ENCODE assay signal across 8 cellular contexts in the genomic region with DNA sequence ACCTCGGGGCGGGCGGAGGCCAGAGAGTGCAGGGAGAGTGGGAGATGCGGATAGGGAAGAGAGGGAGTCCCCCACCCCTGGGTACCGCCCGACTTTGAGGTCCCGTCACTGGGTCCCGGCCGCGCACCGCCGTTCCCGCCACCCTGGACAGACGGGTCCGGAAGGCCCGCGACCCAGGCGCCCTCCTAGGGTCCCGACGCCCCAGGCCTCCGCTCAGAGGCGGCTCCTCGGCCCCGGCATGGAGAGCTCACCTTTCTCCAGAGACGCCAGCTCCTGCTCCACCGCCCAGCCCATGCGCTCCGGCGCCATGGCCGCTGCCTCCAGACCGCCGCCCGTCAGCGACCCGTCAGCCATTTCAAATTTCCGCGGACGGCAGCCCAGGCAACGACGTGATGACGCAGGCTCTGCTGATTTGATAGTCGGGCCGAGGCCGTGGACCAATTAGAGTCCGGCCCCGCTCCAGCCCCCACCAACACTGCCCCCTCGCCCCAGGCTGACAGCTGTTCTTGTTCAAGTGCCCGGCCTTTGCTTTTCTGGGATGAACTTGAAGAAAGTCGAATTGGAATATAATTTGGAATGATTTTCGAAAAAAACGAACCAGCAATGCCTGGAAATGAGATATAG. TPM values are rescaled to one million over a fixed set of nuclear protein-coding genes. Genes with fewer than 3 reads are reported as not detected.
DNase-seq lines count a peak whose midpoint lies in the region; ATAC-seq and TF ChIP-seq lines count a peak whose summit lies in the region.

A gene with protein sequence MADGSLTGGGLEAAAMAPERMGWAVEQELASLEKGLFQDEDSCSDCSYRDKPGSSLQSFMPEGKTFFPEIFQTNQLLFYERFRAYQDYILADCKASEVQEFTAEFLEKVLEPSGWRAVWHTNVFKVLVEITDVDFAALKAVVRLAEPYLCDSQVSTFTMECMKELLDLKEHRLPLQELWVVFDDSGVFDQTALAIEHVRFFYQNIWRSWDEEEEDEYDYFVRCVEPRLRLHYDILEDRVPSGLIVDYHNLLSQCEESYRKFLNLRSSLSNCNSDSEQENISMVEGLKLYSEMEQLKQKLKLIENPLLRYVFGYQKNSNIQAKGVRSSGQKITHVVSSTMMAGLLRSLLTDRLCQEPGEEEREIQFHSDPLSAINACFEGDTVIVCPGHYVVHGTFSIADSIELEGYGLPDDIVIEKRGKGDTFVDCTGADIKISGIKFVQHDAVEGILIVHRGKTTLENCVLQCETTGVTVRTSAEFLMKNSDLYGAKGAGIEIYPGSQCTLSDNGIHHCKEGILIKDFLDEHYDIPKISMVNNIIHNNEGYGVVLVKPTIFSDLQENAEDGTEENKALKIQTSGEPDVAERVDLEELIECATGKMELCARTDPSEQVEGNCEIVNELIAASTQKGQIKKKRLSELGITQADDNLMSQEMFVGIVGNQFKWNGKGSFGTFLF (minus strand): TSS at position 374 of the 624 bp plus-strand sequence. CDS start 20 bp downstream, at position 354.

- intact Hi-C loops in activated B cell treated with CpG ODN at 0.5 μM for 24 hours (cut with micrococcal nuclease) = loop anchor here (2.0 to 5.0 kb wide), 3 partner anchors 68 to 1621 kb away; a partner anchor contains a TSS

- H3K27me3 ChIP-seq in kidney epithelial cell (ENCODE audit: control insufficient read depth, insufficient read depth, low read length) = no peaks in the 10 kb centered on the region

- CTCF ChIA-PET in activated B cell treated with CpG ODN at 0.5 μM for 24 hours (lab: Charles Lee) = no interaction called here

- no peaks in the 10 kb centered on the region for H3K36me3 Mint-ChIP-seq in activated B cell treated with CpG ODN at 0.5 μM for 24 hours (ENCODE audit: low read depth)
- peaks cover 8% of the 10 kb centered on the region for H3K36me3 Mint-ChIP-seq in central memory CD8-positive, alpha-beta T cell (ENCODE audit: insufficient read depth)

- no peaks in the 10 kb centered on the region for H3K9me3 Mint-ChIP-seq in activated B cell treated with CpG ODN at 0.5 μM for 24 hours
- H3K9me3 Mint-ChIP-seq in central memory CD8-positive, alpha-beta T cell = no peaks in the 10 kb centered on the region

- POLR2A ChIA-PET in activated B cell treated with CpG ODN at 0.5 μM for 24 hours (lab: Charles Lee) = no interaction called here

- peak within 1 kb of the TSS; percentile 84 for H3K4me3 ChIP-seq in kidney epithelial cell (ENCODE audit: low read depth, low read length)

- H3K4me3 Mint-ChIP-seq in activated B cell treated with CpG ODN at 0.5 μM for 24 hours = peak within 1 kb of the TSS; percentile 88
- H3K4me3 Mint-ChIP-seq in central memory CD8-positive, alpha-beta T cell = peak within 1 kb of the TSS; percentile 89

- TF ChIP-seq CTCF in activated B cell treated with CpG ODN at 0.5 μM for 24 hours (IDR thresholded peaks at IDR 0.05) (no peak), kidney epithelial cell (IDR thresholded peaks at IDR 0.05; ENCODE audit: insufficient read depth, low read length, poor library complexity, severe bottlenecking) (no peak)

- peaks cover 24% of the 10 kb centered on the region for H3K4me1 Mint-ChIP-seq in activated B cell treated with CpG ODN at 0.5 μM for 24 hours
- H3K4me1 Mint-ChIP-seq in central memory CD8-positive, alpha-beta T cell = peaks cover 19% of the 10 kb centered on the region

- ATAC-seq in GM18873 (IDR thresholded peaks at IDR 0.05; ENCODE audit: low FRiP score, unreplicated experiment) = peak; percentile 75
- peak; percentile 89 for ATAC-seq in HG03108 (IDR thresholded peaks at IDR 0.05; ENCODE audit: unreplicated experiment)
- peak; percentile 97 for ATAC-seq in activated B cell treated with CpG ODN at 0.5 μM for 24 hours (ENCODE audit: low read depth)
- ATAC-seq in central memory CD8-positive, alpha-beta T cell (replicated peaks; ENCODE audit: extremely low read depth, poor library complexity, severe bottlenecking) = peak; percentile 77

- peak within 1 kb of the TSS; percentile 37 for H3K27ac Mint-ChIP-seq in activated B cell treated with CpG ODN at 0.5 μM for 24 hours
- peak within 1 kb of the TSS; percentile 91 for H3K27ac Mint-ChIP-seq in central memory CD8-positive, alpha-beta T cell (ENCODE audit: low read depth)

- DNase-seq in AG08396 (ENCODE audit: low spot score) = peak; percentile 96
- peak; percentile 83 for DNase-seq in NCI-H2227 (lab: John Stamatoyannopoulos, UW; ENCODE audit: unreplicated experiment)
- DNase-seq in activated B cell treated with CpG ODN at 0.5 μM for 24 hours = peak; percentile 63
- peak; percentile 26 to 34 for DNase-seq in central memory CD8-positive, alpha-beta T cell (ENCODE audit: low spot score in 2 of 2)
- peak; percentile 42 for DNase-seq in kidney epithelial cell (ENCODE audit: low read depth)
- DNase-seq in stimulated activated CD4-positive, alpha-beta T cell treated with anti-CD3 and anti-CD28 coated beads, Interleukin-1b, Interleukin-23, amount 100 ng/mL, for 1 hour (ENCODE audit: low read depth in 2 of 2) = peak; percentile 12 to 34

- no peaks in the 10 kb centered on the region for H3K36me3 ChIP-seq in kidney epithelial cell (ENCODE audit: control insufficient read depth, insufficient read depth, low read length)

- no peaks in the 10 kb centered on the region for H3K27me3 Mint-ChIP-seq in activated B cell treated with CpG ODN at 0.5 μM for 24 hours
- no peaks in the 10 kb centered on the region for H3K27me3 Mint-ChIP-seq in central memory CD8-positive, alpha-beta T cell

RNA-seq across cellular contexts. Expression of the gene that starts here (rescaled TPM):
- 1.9 and 2.0 TPM in 2 replicates for total RNA-seq in activated B cell treated with CpG ODN at 0.5 μM for 24 hours
- 2.2 and 3.7 TPM in 2 replicates for total RNA-seq in kidney epithelial cell

Comparison
In these comparisons a context has a peak if more than half of its experiments do, and no peak if none do; other contexts are left out.
1. Peak in every context shown above with its lines: DNase-seq, ATAC-seq and H3K4me3 ChIP-seq.
2. DNase-seq: peak in every context shown above with its lines; median percentile 96 in AG08396; 83 in NCI-H2227; 63 in activated B cell treated with CpG ODN at 0.5 μM for 24 hours; 42 in kidney epithelial cell; 30 in central memory CD8-positive, alpha-beta T cell; 23 in stimulated activated CD4-positive, alpha-beta T cell treated with anti-CD3 and anti-CD28 coated beads, Interleukin-1b, Interleukin-23, amount 100 ng/mL, for 1 hour.